12 cellular contexts compared by ENCODE assay signal in the genomic region with DNA sequence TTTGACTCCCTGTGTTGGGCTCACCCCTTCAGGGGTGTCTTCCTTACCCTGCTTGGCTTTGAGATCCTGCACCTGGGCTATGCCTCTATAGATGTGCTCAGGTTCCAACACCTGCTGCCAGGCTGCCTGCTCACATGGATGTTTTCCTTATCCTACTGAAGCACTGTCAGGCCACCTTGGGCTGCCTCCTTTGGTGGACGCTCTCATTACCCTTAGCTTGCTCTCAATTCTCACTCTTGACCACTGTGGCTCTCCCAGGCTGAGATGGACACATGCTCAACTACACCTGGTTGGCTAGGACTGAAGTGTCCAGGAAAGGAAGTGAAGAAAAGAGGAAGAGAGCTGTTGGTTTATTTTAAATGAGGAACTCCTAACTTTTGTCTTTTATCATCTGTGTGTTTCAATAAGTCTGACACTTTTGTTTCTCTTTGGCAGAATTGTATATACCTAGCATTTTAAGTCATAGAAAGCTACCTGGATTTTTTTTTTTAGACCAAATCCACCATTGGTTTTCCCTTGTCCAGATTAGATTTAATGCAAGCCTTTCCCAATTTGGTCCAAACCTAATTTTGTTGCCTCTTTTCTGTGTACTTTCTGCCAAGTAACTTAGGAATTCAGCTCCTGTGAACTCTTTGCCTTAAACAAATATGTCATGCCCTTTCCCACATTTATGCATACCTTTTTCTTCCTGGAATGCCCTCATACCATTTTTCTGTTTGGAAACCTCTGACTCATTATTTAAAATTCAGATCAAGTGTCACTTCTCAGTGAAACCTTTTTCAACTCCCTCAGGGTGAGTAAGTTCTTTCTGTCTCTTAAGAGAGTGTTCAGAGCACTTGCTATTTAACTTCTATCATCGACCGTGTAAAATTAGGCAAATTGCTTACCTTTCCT.
DNase-seq lines count a peak whose midpoint lies in the region; ATAC-seq lines count a peak whose summit lies in the region.
"Had no signal": no experiment of that assay in that cellular context is flagged by ENCODE, and none has a peak within 500 bp of the region (broad histone marks: within the 10 kb centered on the region; RNA-seq: fewer than 3 reads in every experiment).

No MANE protein-coding gene starts in this region.

- peaks cover 15% of the 10 kb centered on the region for H3K27me3 Mint-ChIP-seq in activated naive CD8-positive, alpha-beta T cell treated with anti-CD3 and anti-CD28 coated beads for 36 hours
- peaks cover 15% of the 10 kb centered on the region for H3K27me3 Mint-ChIP-seq in activated T-cell treated with anti-CD3 and anti-CD28 coated beads, Interleukin-2, amount 50 U/mL, for 24 hours

- no peak overlapping the region for H3K27ac Mint-ChIP-seq in activated naive CD8-positive, alpha-beta T cell treated with anti-CD3 and anti-CD28 coated beads for 36 hours
- H3K27ac Mint-ChIP-seq in activated T-cell treated with anti-CD3 and anti-CD28 coated beads, Interleukin-2, amount 50 U/mL, for 24 hours = no peak overlapping the region

- in situ Hi-C loops in T47D (cut with HindIII; ENCODE audit: low pct_unique_long_range_greater_than_20kb, low sequenced_read_pairs) = no loop called here

- H3K9me3 Mint-ChIP-seq in activated naive CD8-positive, alpha-beta T cell treated with anti-CD3 and anti-CD28 coated beads for 36 hours = no peaks in the 10 kb centered on the region
- H3K9me3 Mint-ChIP-seq in activated T-cell treated with anti-CD3 and anti-CD28 coated beads, Interleukin-2, amount 50 U/mL, for 24 hours = no peaks in the 10 kb centered on the region

- no peaks in the 10 kb centered on the region for H3K4me1 Mint-ChIP-seq in activated naive CD8-positive, alpha-beta T cell treated with anti-CD3 and anti-CD28 coated beads for 36 hours
- no peaks in the 10 kb centered on the region for H3K4me1 Mint-ChIP-seq in activated T-cell treated with anti-CD3 and anti-CD28 coated beads, Interleukin-2, amount 50 U/mL, for 24 hours (ENCODE audit: low read depth)

- no peaks in the 10 kb centered on the region for H3K36me3 Mint-ChIP-seq in activated naive CD8-positive, alpha-beta T cell treated with anti-CD3 and anti-CD28 coated beads for 36 hours
- H3K36me3 Mint-ChIP-seq in activated T-cell treated with anti-CD3 and anti-CD28 coated beads, Interleukin-2, amount 50 U/mL, for 24 hours (ENCODE audit: low read depth) = no peaks in the 10 kb centered on the region

- no peak overlapping the region for H3K4me3 Mint-ChIP-seq in activated naive CD8-positive, alpha-beta T cell treated with anti-CD3 and anti-CD28 coated beads for 36 hours
- no peak overlapping the region for H3K4me3 Mint-ChIP-seq in activated T-cell treated with anti-CD3 and anti-CD28 coated beads, Interleukin-2, amount 50 U/mL, for 24 hours

- DNase-seq in DMS53 (lab: John Stamatoyannopoulos, UW) (peak; percentile 77), Kasumi-1 (lab: John Stamatoyannopoulos, UW) (peak; percentile 23 to 57), T47D (ENCODE audit: low read depth in 1 of 2, low spot score in 1 of 2) (peak; percentile 29 to 91), myocyte (ENCODE audit: low read depth) (peak; percentile 5)
- DNase-seq in activated naive CD8-positive, alpha-beta T cell treated with anti-CD3 and anti-CD28 coated beads for 36 hours = no peak
- DNase-seq in activated T-cell treated with anti-CD3 and anti-CD28 coated beads, Interleukin-2, amount 50 U/mL, for 24 hours = no peak
- DNase-seq: activated naive CD4-positive, alpha-beta T cell; NCI-H1436 treated with DMSO at 0.1 percent for 48 hours; nucleus accumbens; thyroid gland had no signal

- ATAC-seq in HG03432 (IDR thresholded peaks at IDR 0.05; ENCODE audit: unreplicated experiment) (no peak), HG03280 (IDR thresholded peaks at IDR 0.05; ENCODE audit: unreplicated experiment) (no peak)

Comparison
In these comparisons a context has a peak if more than half of its experiments do, and no peak if none do; other contexts are left out.
1. DNase-seq: peak in DMS53 (single experiment), Kasumi-1 (2 of 2), T47D (2 of 2) and myocyte (single experiment); none in activated naive CD8-positive, alpha-beta T cell treated with anti-CD3 and anti-CD28 coated beads for 36 hours (single experiment) and activated T-cell treated with anti-CD3 and anti-CD28 coated beads, Interleukin-2, amount 50 U/mL, for 24 hours (single experiment).